In genomic region chr12:51631021-51631420, GRCh38 we compare ENCODE assay signal across 17 cellular contexts.
"Had no signal": no experiment of that assay in that cellular context is flagged by ENCODE, and none has a peak within 500 bp of the region (broad histone marks: within the 10 kb centered on the region; RNA-seq: fewer than 3 reads in every experiment).

No MANE protein-coding gene starts in this region.

- ATAC-seq: lower lobe of right lung, natural killer cell, psoas muscle had no signal

- H3K4me1 Mint-ChIP-seq: activated B cell treated with CpG ODN at 0.5 μM for 24 hours; activated CD4-positive, alpha-beta T cell treated with anti-CD3 and anti-CD28 coated beads, Interleukin-2, amount 10 ng/mL, durations not matched to agents 24 days and 14 days; activated naive CD4-positive, alpha-beta T cell treated with anti-CD3 and anti-CD28 coated beads, Interleukin-2, amount 10 ng/mL, durations not matched to agents 7 days and 5 days; natural killer cell had no signal

- H3K27ac ChIP-seq: lower lobe of right lung, psoas muscle, sigmoid colon, suprapubic skin had no signal

- H3K4me1 ChIP-seq: lower lobe of right lung, psoas muscle, sigmoid colon, suprapubic skin had no signal

- H3K9me3 Mint-ChIP-seq: activated B cell treated with CpG ODN at 0.5 μM for 24 hours; activated CD4-positive, alpha-beta T cell treated with anti-CD3 and anti-CD28 coated beads, Interleukin-2, amount 10 ng/mL, durations not matched to agents 24 days and 14 days; activated naive CD4-positive, alpha-beta T cell treated with anti-CD3 and anti-CD28 coated beads, Interleukin-2, amount 10 ng/mL, durations not matched to agents 7 days and 5 days; activated T-helper 2 cell treated with anti-CD3 and anti-CD28 coated beads, Interferon-gamma antibody, Interleukin-2, Interleukin-4, amounts not matched to agents 10 μg/mL and 5 μg/mL and 100 μg/mL, durations not matched to agents 14 hours and 24 hours and 36 hours; natural killer cell; type B pancreatic cell had no signal

- H3K4me3 Mint-ChIP-seq: activated B cell treated with CpG ODN at 0.5 μM for 24 hours; activated CD4-positive, alpha-beta T cell treated with anti-CD3 and anti-CD28 coated beads, Interleukin-2, amount 10 ng/mL, durations not matched to agents 24 days and 14 days; activated naive CD4-positive, alpha-beta T cell treated with anti-CD3 and anti-CD28 coated beads, Interleukin-2, amount 10 ng/mL, durations not matched to agents 7 days and 5 days; natural killer cell; type B pancreatic cell had no signal

- H3K27ac Mint-ChIP-seq: activated B cell treated with CpG ODN at 0.5 μM for 24 hours; activated CD4-positive, alpha-beta T cell treated with anti-CD3 and anti-CD28 coated beads, Interleukin-2, amount 10 ng/mL, durations not matched to agents 24 days and 14 days; activated naive CD4-positive, alpha-beta T cell treated with anti-CD3 and anti-CD28 coated beads, Interleukin-2, amount 10 ng/mL, durations not matched to agents 7 days and 5 days; activated T-helper 2 cell treated with anti-CD3 and anti-CD28 coated beads, Interferon-gamma antibody, Interleukin-2, Interleukin-4, amounts not matched to agents 10 μg/mL and 5 μg/mL and 100 μg/mL, durations not matched to agents 14 hours and 24 hours and 36 hours; natural killer cell; type B pancreatic cell had no signal

- H3K9me3 ChIP-seq: lower lobe of right lung, psoas muscle, sigmoid colon, suprapubic skin had no signal

- H3K27me3 ChIP-seq: sigmoid colon, suprapubic skin had no signal

- DNase-seq: activated B cell treated with CpG ODN at 0.5 μM for 24 hours; activated CD4-positive, alpha-beta T cell treated with anti-CD3 and anti-CD28 coated beads, Interleukin-2, amount 10 ng/mL, durations not matched to agents 24 days and 14 days; activated CD8-positive, alpha-beta memory T cell treated with anti-CD3 and anti-CD28 coated beads for 24 hours; activated naive CD4-positive, alpha-beta T cell treated with anti-CD3 and anti-CD28 coated beads, Interleukin-2, amount 10 ng/mL, durations not matched to agents 7 days and 5 days; cortex of kidney; effector memory CD4-positive, alpha-beta T cell; lower lobe of right lung; natural killer cell; psoas muscle; sigmoid colon; stimulated activated CD4-positive, alpha-beta T cell treated with anti-CD3 and anti-CD28 coated beads, Interleukin-2, amount 100 ng/mL, for 48 hours; stimulated activated CD8-positive, alpha-beta memory T cell treated with anti-CD3 and anti-CD28 coated beads, Interleukin-4, amount 100 ng/mL, for 48 hours; stimulated activated naive CD8-positive, alpha-beta T cell treated with anti-CD3 and anti-CD28 coated beads, Interleukin-15, Interleukin-2, amounts not matched to agents 100 U/mL and 50 U/mL, for 24 hours; T-helper 2 cell had no signal

- H3K4me3 ChIP-seq: lower lobe of right lung, psoas muscle, sigmoid colon, suprapubic skin had no signal

- H3K36me3 ChIP-seq: lower lobe of right lung, sigmoid colon, suprapubic skin had no signal

- H3K36me3 Mint-ChIP-seq: activated naive CD4-positive, alpha-beta T cell treated with anti-CD3 and anti-CD28 coated beads, Interleukin-2, amount 10 ng/mL, durations not matched to agents 7 days and 5 days; natural killer cell; type B pancreatic cell had no signal
